ENCODE assay signal across 20 cellular contexts in the genomic region with DNA sequence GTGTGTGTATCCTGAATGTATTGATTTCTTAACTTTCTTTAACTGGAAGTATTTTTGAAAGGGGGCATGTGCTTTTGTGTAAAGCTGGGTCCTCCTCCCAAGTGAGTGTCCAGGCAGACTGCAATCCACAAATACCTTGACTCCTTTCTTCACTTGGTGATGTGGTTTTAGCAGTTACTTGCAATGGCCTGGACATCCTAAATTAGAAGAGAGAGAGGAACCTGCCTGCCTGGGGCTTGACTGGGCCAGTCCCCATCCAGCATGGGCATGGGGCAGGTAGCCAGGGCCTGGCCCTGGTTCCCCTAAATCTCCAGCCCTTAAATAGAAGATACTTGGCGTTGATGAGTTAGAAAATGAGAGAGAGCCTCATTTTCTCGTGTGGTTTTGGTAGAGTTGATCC.
DNase-seq lines count a peak whose midpoint lies in the region; ATAC-seq and TF ChIP-seq lines count a peak whose summit lies in the region.
"Had no signal": no experiment of that assay in that cellular context is flagged by ENCODE, and none has a peak within 500 bp of the region (broad histone marks: within the 10 kb centered on the region; RNA-seq: fewer than 3 reads in every experiment).

No MANE protein-coding gene starts in this region.

- H3K9me3 Mint-ChIP-seq in CD4-positive, CD25-positive, alpha-beta regulatory T cell, result no peaks in the 10 kb centered on the region
- H3K9me3 Mint-ChIP-seq in activated T-helper 1 cell treated with anti-CD3 and anti-CD28 coated beads, Interleukin-12 subunit alpha, Interleukin-12 subunit beta, Interleukin-2, Interleukin-4 antibody, amounts not matched to agents 30 ng/mL and 10 ng/mL and 1 ng/mL, durations not matched to agents 14 hours and 24 hours and 36 hours, result no peaks in the 10 kb centered on the region
- H3K9me3 Mint-ChIP-seq: CD4-positive, alpha-beta memory T cell had no signal

- TF ChIP-seq CTCF in VCaP (conservative IDR thresholded peaks at IDR 0.05), result no peak

- no peak for ATAC-seq in CD4-positive, CD25-positive, alpha-beta regulatory T cell (ENCODE audit: low read depth in 2 of 2)
- ATAC-seq: PC-3 had no signal

- DNase-seq in CD4-positive, CD25-positive, alpha-beta regulatory T cell, result no peak
- peak; percentile 30 for DNase-seq in mesenteric fat pad (ENCODE audit: low spot score)
- DNase-seq in activated T-helper 1 cell treated with anti-CD3 and anti-CD28 coated beads, Interleukin-12 subunit alpha, Interleukin-12 subunit beta, Interleukin-2, Interleukin-4 antibody, amounts not matched to agents 30 ng/mL and 10 ng/mL and 1 ng/mL, durations not matched to agents 14 hours and 24 hours and 36 hours (ENCODE audit: low spot score), result no peak
- no peak for DNase-seq in Ammon's horn (ENCODE audit: low spot score)
- DNase-seq in stimulated activated CD4-positive, alpha-beta T cell treated with anti-CD3 and anti-CD28 coated beads, Interleukin-4, amount 100 ng/mL, for 1 hour, result no peak
- no peak for DNase-seq in NCI-H2107 treated with DMSO at 0.1 percent for 48 hours (lab: John Stamatoyannopoulos, UW; ENCODE audit: unreplicated experiment)
- DNase-seq: ACHN; AML-193; CD4-positive, alpha-beta memory T cell; H7; IMR-90; NCI-H187 treated with DMSO at 0.1 percent for 48 hours; NCI-H2171; NCI-H446; NK-92 treated with Interleukin-12 subunit alpha and Interleukin-12 subunit beta, amount 100 ng/mL, for 24 hours; PC-3; SJCRH30 had no signal

- no peaks in the 10 kb centered on the region for H3K9me3 ChIP-seq in CD4-positive, CD25-positive, alpha-beta regulatory T cell (ENCODE audit: control insufficient read depth in 2 of 2, low read length in 2 of 2)
- no peaks in the 10 kb centered on the region for H3K9me3 ChIP-seq in subcutaneous abdominal adipose tissue (ENCODE audit: control insufficient read depth in 5 of 5, low read length in 5 of 5)
- H3K9me3 ChIP-seq: SJCRH30 had no signal

- H3K36me3 Mint-ChIP-seq in CD4-positive, CD25-positive, alpha-beta regulatory T cell, result peaks cover 48% of the 10 kb centered on the region
- H3K36me3 Mint-ChIP-seq in activated T-helper 1 cell treated with anti-CD3 and anti-CD28 coated beads, Interleukin-12 subunit alpha, Interleukin-12 subunit beta, Interleukin-2, Interleukin-4 antibody, amounts not matched to agents 30 ng/mL and 10 ng/mL and 1 ng/mL, durations not matched to agents 14 hours and 24 hours and 36 hours (ENCODE audit: low read depth), result peaks cover 30% of the 10 kb centered on the region

- no peak overlapping the region for H3K9ac ChIP-seq in subcutaneous abdominal adipose tissue (ENCODE audit: low read length in 5 of 5)

- peaks cover 6 to 16% (median 13%) of the 10 kb centered on the region in 4 donors for H3K4me1 Mint-ChIP-seq in CD4-positive, CD25-positive, alpha-beta regulatory T cell
- H3K4me1 Mint-ChIP-seq in activated T-helper 1 cell treated with anti-CD3 and anti-CD28 coated beads, Interleukin-12 subunit alpha, Interleukin-12 subunit beta, Interleukin-2, Interleukin-4 antibody, amounts not matched to agents 30 ng/mL and 10 ng/mL and 1 ng/mL, durations not matched to agents 14 hours and 24 hours and 36 hours (ENCODE audit: low read depth), result peaks cover 13% of the 10 kb centered on the region

- no peaks in the 10 kb centered on the region for H3K27me3 ChIP-seq in CD4-positive, CD25-positive, alpha-beta regulatory T cell (ENCODE audit: control insufficient read depth, insufficient read depth, low read length)
- no peaks in the 10 kb centered on the region for H3K27me3 ChIP-seq in subcutaneous abdominal adipose tissue (ENCODE audit: control insufficient read depth in 5 of 5, insufficient read depth in 4 of 5, low read length in 5 of 5)
- H3K27me3 ChIP-seq: SJCRH30 had no signal

- H3K4me1 ChIP-seq in CD4-positive, CD25-positive, alpha-beta regulatory T cell (ENCODE audit: control insufficient read depth, insufficient read depth, low read length, poor library complexity, severe bottlenecking), result peaks cover 12% of the 10 kb centered on the region
- peaks cover 4 to 19% (median 12%) of the 10 kb centered on the region in 5 donors for H3K4me1 ChIP-seq in subcutaneous abdominal adipose tissue (ENCODE audit: control insufficient read depth in 5 of 5, insufficient read depth in 5 of 5, low read length in 5 of 5)
- H3K4me1 ChIP-seq: SJCRH30 had no signal

- no peaks in the 10 kb centered on the region for H3K27me3 Mint-ChIP-seq in CD4-positive, CD25-positive, alpha-beta regulatory T cell
- H3K27me3 Mint-ChIP-seq in activated T-helper 1 cell treated with anti-CD3 and anti-CD28 coated beads, Interleukin-12 subunit alpha, Interleukin-12 subunit beta, Interleukin-2, Interleukin-4 antibody, amounts not matched to agents 30 ng/mL and 10 ng/mL and 1 ng/mL, durations not matched to agents 14 hours and 24 hours and 36 hours (ENCODE audit: insufficient read depth), result no peaks in the 10 kb centered on the region
- H3K27me3 Mint-ChIP-seq: CD4-positive, alpha-beta memory T cell had no signal

- H3K4me3 ChIP-seq in CD4-positive, CD25-positive, alpha-beta regulatory T cell (ENCODE audit: low read depth, low read length), result no peak overlapping the region
- H3K4me3 ChIP-seq in subcutaneous abdominal adipose tissue (ENCODE audit: low read depth in 1 of 5, low read length in 5 of 5), result no peak overlapping the region
- H3K4me3 ChIP-seq: SJCRH30 had no signal

- peaks cover 29% of the 10 kb centered on the region for H3K36me3 ChIP-seq in CD4-positive, CD25-positive, alpha-beta regulatory T cell (ENCODE audit: control insufficient read depth, insufficient read depth, low read length)
- H3K36me3 ChIP-seq in subcutaneous abdominal adipose tissue (ENCODE audit: control insufficient read depth in 5 of 5, insufficient read depth in 5 of 5, low read length in 5 of 5), result peaks cover 0 to 66% (median 44%) of the 10 kb centered on the region in 5 donors

- no peak overlapping the region for H3K27ac ChIP-seq in CD4-positive, CD25-positive, alpha-beta regulatory T cell (ENCODE audit: insufficient read depth, low read length, poor library complexity, severe bottlenecking)
- H3K27ac ChIP-seq in VCaP (peak overlapping the region; percentile 94; the same call in 1 of the 2 replicates), subcutaneous abdominal adipose tissue (ENCODE audit: low read depth, low read length) (peak overlapping the region; percentile 37)
- H3K27ac ChIP-seq: RWPE1, SJCRH30 had no signal

- peak overlapping the region in 2 of 3 donors; percentile 18 to 50 for H3K27ac Mint-ChIP-seq in CD4-positive, CD25-positive, alpha-beta regulatory T cell
- no peak overlapping the region for H3K27ac Mint-ChIP-seq in activated T-helper 1 cell treated with anti-CD3 and anti-CD28 coated beads, Interleukin-12 subunit alpha, Interleukin-12 subunit beta, Interleukin-2, Interleukin-4 antibody, amounts not matched to agents 30 ng/mL and 10 ng/mL and 1 ng/mL, durations not matched to agents 14 hours and 24 hours and 36 hours

- no peak overlapping the region for H3K4me3 Mint-ChIP-seq in CD4-positive, CD25-positive, alpha-beta regulatory T cell
- no peak overlapping the region for H3K4me3 Mint-ChIP-seq in activated T-helper 1 cell treated with anti-CD3 and anti-CD28 coated beads, Interleukin-12 subunit alpha, Interleukin-12 subunit beta, Interleukin-2, Interleukin-4 antibody, amounts not matched to agents 30 ng/mL and 10 ng/mL and 1 ng/mL, durations not matched to agents 14 hours and 24 hours and 36 hours
- H3K4me3 Mint-ChIP-seq: CD4-positive, alpha-beta memory T cell had no signal

- intact Hi-C loops in activated T-helper 1 cell treated with anti-CD3 and anti-CD28 coated beads, Interleukin-12 subunit alpha, Interleukin-12 subunit beta, Interleukin-2, Interleukin-4 antibody, amounts not matched to agents 30 ng/mL and 10 ng/mL and 1 ng/mL, durations not matched to agents 14 hours and 24 hours and 36 hours (cut with micrococcal nuclease), result no loop called here
